In the genomic region with DNA sequence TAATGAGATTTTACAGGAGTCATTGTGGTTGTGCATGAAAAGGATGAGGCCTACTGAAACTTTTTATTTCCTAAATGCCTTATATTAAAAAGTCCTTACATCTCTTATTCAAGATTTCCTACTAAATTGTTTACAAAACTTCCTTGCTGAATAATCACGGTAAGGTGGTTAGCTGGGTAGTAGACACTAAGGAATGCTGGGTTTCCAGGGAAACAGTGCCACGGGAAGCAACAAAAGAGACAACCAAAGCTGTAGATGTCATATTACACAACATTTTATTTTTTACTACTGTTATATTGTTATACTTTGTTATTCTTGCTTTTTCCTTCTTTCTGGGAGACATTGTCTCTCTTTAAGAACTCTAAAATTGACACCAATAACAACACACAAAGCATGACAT, we compare ENCODE assay signal across 13 cellular contexts. TPM values are rescaled to one million over a fixed set of nuclear protein-coding genes. Genes with fewer than 3 reads are reported as not detected.
"Had no signal": no experiment of that assay in that cellular context is flagged by ENCODE, and none has a peak within 500 bp of the region (broad histone marks: within the 10 kb centered on the region; RNA-seq: fewer than 3 reads in every experiment).

No MANE protein-coding gene starts in this region.

RNA-seq across cellular contexts. Expression of a gene that starts 36.1 kb away (rescaled TPM):
- total RNA-seq: colonic mucosa; esophagus muscularis mucosa; fibroblast of lung; gastroesophageal sphincter; left colon; left lobe of liver; left ventricle myocardium inferior; liver; mononuclear cell; naive thymus-derived CD4-positive, alpha-beta T cell had no signal
- polyA plus RNA-seq: hepatocyte; immature natural killer cell; liver; mammary epithelial cell; naive thymus-derived CD4-positive, alpha-beta T cell had no signal
